1 cellular context compared by ENCODE assay signal in the genomic region with DNA sequence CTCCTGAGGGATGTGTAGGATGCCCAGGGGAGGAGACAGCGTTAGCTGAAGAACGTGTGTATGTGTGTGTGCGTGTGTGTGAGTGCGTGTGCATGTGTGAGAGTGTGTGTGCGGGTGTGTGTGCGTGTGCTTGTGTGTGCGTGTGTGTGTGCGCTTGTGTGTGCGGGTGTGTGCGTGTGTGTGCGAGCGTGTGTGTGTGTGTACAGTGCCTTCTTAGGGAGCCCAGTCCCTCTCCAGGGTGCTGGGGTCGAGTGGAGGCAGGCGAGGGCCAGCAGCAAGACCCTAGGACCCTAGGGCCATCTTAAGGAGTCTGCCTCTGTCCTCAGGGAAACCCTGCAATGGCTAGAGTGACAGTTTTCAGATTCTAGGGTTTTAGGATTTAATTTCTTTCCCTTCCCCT.
TF ChIP-seq lines count a peak whose summit lies in the region.

No MANE protein-coding gene starts in this region.

TF ChIP-seq in IMR-90, 13 proteins besides CTCF, POLR2A, EP300 and RAD21 (continued from another document):
- no peak for TF ChIP-seq ELK1 (IDR thresholded peaks at IDR 0.05; ENCODE audit: borderline replicate concordance, low read depth, low read length)
- no peak for TF ChIP-seq RCOR1 (IDR thresholded peaks at IDR 0.05; ENCODE audit: insufficient replicate concordance, low read length)
- no peak for TF ChIP-seq RFX5 (IDR thresholded peaks at IDR 0.05; ENCODE audit: low read depth, low read length)
- TF ChIP-seq BHLHE40 (IDR thresholded peaks at IDR 0.05; ENCODE audit: low read depth, low read length) = no peak
- TF ChIP-seq, protein P1, sequence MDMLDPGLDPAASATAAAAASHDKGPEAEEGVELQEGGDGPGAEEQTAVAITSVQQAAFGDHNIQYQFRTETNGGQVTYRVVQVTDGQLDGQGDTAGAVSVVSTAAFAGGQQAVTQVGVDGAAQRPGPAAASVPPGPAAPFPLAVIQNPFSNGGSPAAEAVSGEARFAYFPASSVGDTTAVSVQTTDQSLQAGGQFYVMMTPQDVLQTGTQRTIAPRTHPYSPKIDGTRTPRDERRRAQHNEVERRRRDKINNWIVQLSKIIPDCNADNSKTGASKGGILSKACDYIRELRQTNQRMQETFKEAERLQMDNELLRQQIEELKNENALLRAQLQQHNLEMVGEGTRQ (IDR thresholded peaks at IDR 0.05; ENCODE audit: low read depth, low read length) = no peak
- TF ChIP-seq MXI1 (IDR thresholded peaks at IDR 0.05; ENCODE audit: borderline replicate concordance, low read depth, low read length) = no peak
